ENCODE assay signal across 1 cellular context in the genomic region with DNA sequence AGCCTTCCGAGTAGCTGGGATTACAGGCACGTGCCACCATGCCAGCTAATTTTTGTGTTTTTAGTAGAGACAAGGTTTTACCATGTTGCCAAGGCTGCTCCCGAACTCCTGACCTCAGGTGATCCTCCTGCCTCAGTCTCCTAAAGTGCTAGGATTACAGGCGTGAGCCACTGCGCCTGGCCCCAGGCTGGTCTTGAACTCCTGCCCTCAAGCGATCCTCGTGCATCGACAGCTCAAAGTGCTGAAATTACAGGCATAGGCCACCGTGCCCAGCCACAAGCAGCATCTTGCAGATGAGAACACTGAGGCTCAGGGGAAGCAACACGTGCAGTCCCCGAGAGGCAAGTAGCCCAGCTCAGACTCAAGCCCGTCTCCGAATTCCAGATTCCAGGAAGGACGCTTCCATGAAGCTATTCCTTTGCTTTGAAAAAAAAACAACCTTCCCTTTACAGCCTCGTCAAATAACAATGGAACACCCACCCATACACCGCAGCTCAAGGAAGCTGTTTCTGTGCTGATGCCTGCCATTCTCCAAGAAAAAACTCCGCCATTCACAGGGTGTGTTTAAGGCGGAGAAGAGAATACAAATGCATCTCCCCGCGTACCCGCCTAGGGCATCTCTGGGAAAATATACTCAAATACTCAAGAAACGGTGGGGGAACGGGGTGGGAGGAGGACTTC.
TF ChIP-seq lines count a peak whose summit lies in the region.

No MANE protein-coding gene starts in this region.

TF ChIP-seq in WTC11, 78 proteins besides CTCF, POLR2A, EP300 and RAD21:
- TF ChIP-seq, protein P1, sequence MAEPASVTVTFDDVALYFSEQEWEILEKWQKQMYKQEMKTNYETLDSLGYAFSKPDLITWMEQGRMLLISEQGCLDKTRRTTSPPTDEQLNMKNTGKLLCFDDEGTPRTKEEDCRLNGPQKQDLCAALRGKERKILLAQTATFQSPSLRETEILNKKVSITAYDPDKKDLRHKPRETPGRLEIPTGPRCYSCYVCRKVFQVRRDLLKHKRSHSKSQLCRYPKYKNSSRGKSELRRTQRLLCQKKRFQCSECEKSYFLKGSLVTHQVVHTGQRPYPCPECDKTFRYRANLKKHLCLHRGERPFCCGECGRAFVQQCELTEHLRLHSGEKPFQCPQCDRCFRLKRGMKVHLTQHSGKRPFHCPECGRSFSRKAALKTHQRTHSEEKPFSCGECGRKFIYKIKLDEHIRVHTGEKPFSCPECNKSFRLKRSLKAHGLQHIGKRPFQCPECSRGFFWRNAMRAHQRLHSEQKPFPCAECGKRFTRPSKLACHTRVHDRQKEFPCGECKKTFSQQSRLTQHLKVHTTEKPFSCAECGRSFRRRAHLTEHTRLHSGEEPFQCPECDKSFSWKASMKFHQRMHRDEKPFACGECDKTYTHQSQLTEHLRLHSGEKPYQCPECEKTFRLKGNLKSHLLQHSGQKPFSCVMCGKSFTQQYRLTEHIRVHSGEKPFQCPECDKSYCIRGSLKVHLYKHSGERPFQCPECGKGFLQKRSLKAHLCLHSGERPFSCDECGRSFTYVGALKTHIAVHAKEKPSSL (CRISPR knock-in tag; conservative IDR thresholded peaks at IDR 0.05): no peak
- TF ChIP-seq NR3C1 (CRISPR knock-in tag; conservative IDR thresholded peaks at IDR 0.05; ENCODE audit: low read depth) (no peak), NR2C2 (CRISPR knock-in tag; IDR thresholded peaks at IDR 0.05) (no peak), ZNF138 (CRISPR knock-in tag; conservative IDR thresholded peaks at IDR 0.05) (no peak), NFYB (CRISPR knock-in tag; conservative IDR thresholded peaks at IDR 0.05; ENCODE audit: low read depth) (no peak)
- TF ChIP-seq, protein P2, sequence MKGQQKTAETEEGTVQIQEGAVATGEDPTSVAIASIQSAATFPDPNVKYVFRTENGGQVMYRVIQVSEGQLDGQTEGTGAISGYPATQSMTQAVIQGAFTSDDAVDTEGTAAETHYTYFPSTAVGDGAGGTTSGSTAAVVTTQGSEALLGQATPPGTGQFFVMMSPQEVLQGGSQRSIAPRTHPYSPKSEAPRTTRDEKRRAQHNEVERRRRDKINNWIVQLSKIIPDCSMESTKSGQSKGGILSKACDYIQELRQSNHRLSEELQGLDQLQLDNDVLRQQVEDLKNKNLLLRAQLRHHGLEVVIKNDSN (CRISPR knock-in tag; IDR thresholded peaks at IDR 0.05): no peak
- TF ChIP-seq, protein P3, sequence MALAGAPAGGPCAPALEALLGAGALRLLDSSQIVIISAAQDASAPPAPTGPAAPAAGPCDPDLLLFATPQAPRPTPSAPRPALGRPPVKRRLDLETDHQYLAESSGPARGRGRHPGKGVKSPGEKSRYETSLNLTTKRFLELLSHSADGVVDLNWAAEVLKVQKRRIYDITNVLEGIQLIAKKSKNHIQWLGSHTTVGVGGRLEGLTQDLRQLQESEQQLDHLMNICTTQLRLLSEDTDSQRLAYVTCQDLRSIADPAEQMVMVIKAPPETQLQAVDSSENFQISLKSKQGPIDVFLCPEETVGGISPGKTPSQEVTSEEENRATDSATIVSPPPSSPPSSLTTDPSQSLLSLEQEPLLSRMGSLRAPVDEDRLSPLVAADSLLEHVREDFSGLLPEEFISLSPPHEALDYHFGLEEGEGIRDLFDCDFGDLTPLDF (CRISPR knock-in tag; IDR thresholded peaks at IDR 0.05): no peak
